Comparison of ENCODE assay signal across 9 cellular contexts in genomic region chr6:43308990-43309477, GRCh38. TPM values are rescaled to one million over a fixed set of nuclear protein-coding genes. Genes with fewer than 3 reads are reported as not detected.
DNase-seq lines count a peak whose midpoint lies in the region; ATAC-seq and TF ChIP-seq lines count a peak whose summit lies in the region.
"Had no signal": no experiment of that assay in that cellular context is flagged by ENCODE, and none has a peak within 500 bp of the region (broad histone marks: within the 10 kb centered on the region; RNA-seq: fewer than 3 reads in every experiment).

No MANE protein-coding gene starts in this region.

- no peak overlapping the region for H3K14ac ChIP-seq in mesenchymal stem cell (ENCODE audit: low read length in 2 of 2)

- no peak overlapping the region for H3K4ac ChIP-seq in mesenchymal stem cell (ENCODE audit: low read depth in 1 of 2, low read length in 2 of 2)

- peaks cover 6% of the 10 kb centered on the region for H3K4me1 Mint-ChIP-seq in activated naive CD4-positive, alpha-beta T cell treated with anti-CD3 and anti-CD28 coated beads for 36 hours (ENCODE audit: low read depth)
- no peaks in the 10 kb centered on the region for H3K4me1 Mint-ChIP-seq in brain
- peaks cover 7% of the 10 kb centered on the region for H3K4me1 Mint-ChIP-seq in type B pancreatic cell (ENCODE audit: unreplicated experiment)

- no peak overlapping the region for H3K18ac ChIP-seq in mesenchymal stem cell (ENCODE audit: low read depth in 1 of 2, low read length in 2 of 2)

- H3K79me1 ChIP-seq in mesenchymal stem cell (replicated peaks; ENCODE audit: low read length, poor library complexity, severe bottlenecking) = no peaks in the 10 kb centered on the region

- H3K27ac Mint-ChIP-seq in activated naive CD4-positive, alpha-beta T cell treated with anti-CD3 and anti-CD28 coated beads for 36 hours = no peak overlapping the region
- peak overlapping the region in 1 of 2 donors; percentile 68 for H3K27ac Mint-ChIP-seq in activated naive CD4-positive, alpha-beta T cell treated with anti-CD3 and anti-CD28 coated beads, Interleukin-2, amount 50 U/mL, for 72 hours
- H3K27ac Mint-ChIP-seq in brain = peak overlapping the region in 3 of 5 experiments; percentile 62 to 72 (median 72)
- no peak overlapping the region for H3K27ac Mint-ChIP-seq in type B pancreatic cell

- WGBS in mesenchymal stem cell = 33% methylated on average over 8 of the region's 9 CpGs

- no peak overlapping the region for H4K91ac ChIP-seq in mesenchymal stem cell (ENCODE audit: low read length)

- H3K9me3 ChIP-seq in mesenchymal stem cell (ENCODE audit: control insufficient read depth, low read length) = no peaks in the 10 kb centered on the region

- no peak overlapping the region for H3K27ac ChIP-seq in mesenchymal stem cell (ENCODE audit: low read length, poor library complexity, severe bottlenecking)

- peak overlapping the region; percentile 82 for H3K4me3 Mint-ChIP-seq in activated naive CD4-positive, alpha-beta T cell treated with anti-CD3 and anti-CD28 coated beads for 36 hours
- H3K4me3 Mint-ChIP-seq in brain (peak overlapping the region; percentile 72 to 86 (median 82)), type B pancreatic cell (peak overlapping the region; percentile 85)

- no peak overlapping the region for H2AK5ac ChIP-seq in mesenchymal stem cell (ENCODE audit: low read length, severe bottlenecking)

- peaks cover 2% of the 10 kb centered on the region for H3K27me3 Mint-ChIP-seq in activated naive CD4-positive, alpha-beta T cell treated with anti-CD3 and anti-CD28 coated beads for 36 hours (ENCODE audit: low read depth)
- H3K27me3 Mint-ChIP-seq in brain (peaks cover 6% of the 10 kb centered on the region), type B pancreatic cell (peaks cover 18% of the 10 kb centered on the region)

- H2BK15ac ChIP-seq in mesenchymal stem cell (ENCODE audit: low read depth, poor library complexity, severe bottlenecking) = no peak overlapping the region

- CTCF ChIA-PET in activated naive CD4-positive, alpha-beta T cell treated with anti-CD3 and anti-CD28 coated beads for 36 hours (lab: Charles Lee) = interaction anchor here (0.7 to 3.2 kb wide), 13 partner anchors 9 to 198 kb away, joined by 3 to 23 read pairs (median 4); partner anchors contain the start of genes DNPH1 and SLC22A7

- H3K9me3 Mint-ChIP-seq in activated naive CD4-positive, alpha-beta T cell treated with anti-CD3 and anti-CD28 coated beads for 36 hours = no peaks in the 10 kb centered on the region
- no peaks in the 10 kb centered on the region for H3K9me3 Mint-ChIP-seq in activated naive CD4-positive, alpha-beta T cell treated with anti-CD3 and anti-CD28 coated beads, Interleukin-2, amount 50 U/mL, for 72 hours
- H3K9me3 Mint-ChIP-seq in brain (no peaks in the 10 kb centered on the region), type B pancreatic cell (no peaks in the 10 kb centered on the region)

- ATAC-seq in activated naive CD4-positive, alpha-beta T cell treated with anti-CD3 and anti-CD28 coated beads, Interleukin-2, amount 50 U/mL, for 72 hours = no peak
- ATAC-seq in HG03108 (IDR thresholded peaks at IDR 0.05; ENCODE audit: unreplicated experiment) = no peak

- no peak overlapping the region for H2BK12ac ChIP-seq in mesenchymal stem cell (ENCODE audit: low read length in 2 of 2)

- H4K8ac ChIP-seq in mesenchymal stem cell (ENCODE audit: low read length) = no peak overlapping the region

- H3K36me3 ChIP-seq in mesenchymal stem cell (ENCODE audit: control insufficient read depth in 1 of 2, insufficient read depth in 2 of 2, low read depth in 1 of 2, low read length in 2 of 2) = no peaks in the 10 kb centered on the region

- no peaks in the 10 kb centered on the region for H3K36me3 Mint-ChIP-seq in activated naive CD4-positive, alpha-beta T cell treated with anti-CD3 and anti-CD28 coated beads for 36 hours (ENCODE audit: low read depth)
- H3K36me3 Mint-ChIP-seq in activated naive CD4-positive, alpha-beta T cell treated with anti-CD3 and anti-CD28 coated beads, Interleukin-2, amount 50 U/mL, for 72 hours = no peaks in the 10 kb centered on the region
- no peaks in the 10 kb centered on the region for H3K36me3 Mint-ChIP-seq in brain
- no peaks in the 10 kb centered on the region for H3K36me3 Mint-ChIP-seq in type B pancreatic cell

- peak overlapping the region; percentile 51 for H3K9ac ChIP-seq in mesenchymal stem cell (ENCODE audit: low read length)

- intact Hi-C loops in activated naive CD4-positive, alpha-beta T cell treated with anti-CD3 and anti-CD28 coated beads for 36 hours (cut with micrococcal nuclease) = loop anchor here (1.0 to 5.0 kb wide), 2 partner anchors 88 to 118 kb away; partner anchors contain the start of gene ABCC10

- TF ChIP-seq CTCF in brain (conservative IDR thresholded peaks at IDR 0.05) (no peak), type B pancreatic cell (conservative IDR thresholded peaks at IDR 0.05) (no peak)

- no peak overlapping the region for H2BK5ac ChIP-seq in mesenchymal stem cell (ENCODE audit: low read depth, low read length, poor library complexity, severe bottlenecking)

- no peak overlapping the region for H2AFZ ChIP-seq in mesenchymal stem cell (ENCODE audit: low read depth, low read length)

- peaks cover 8% of the 10 kb centered on the region for H3K4me1 ChIP-seq in mesenchymal stem cell (ENCODE audit: control insufficient read depth, insufficient read depth, low read depth, low read length)

- no peak overlapping the region for H3K23ac ChIP-seq in mesenchymal stem cell (ENCODE audit: low read length in 2 of 2)

- DNase-seq in activated naive CD4-positive, alpha-beta T cell treated with anti-CD3 and anti-CD28 coated beads for 36 hours = no peak
- no peak for DNase-seq in activated naive CD4-positive, alpha-beta T cell treated with anti-CD3 and anti-CD28 coated beads, Interleukin-2, amount 50 U/mL, for 72 hours (ENCODE audit: low spot score in 2 of 2)
- DNase-seq in mesenchymal stem cell = no peak
- no peak for DNase-seq in type B pancreatic cell (ENCODE audit: extremely low spot score, unreplicated experiment)
- no peak for DNase-seq in NCI-H1694 treated with DMSO at 0.1 percent for 48 hours (lab: John Stamatoyannopoulos, UW)
- no peak for DNase-seq in MV-4-11 (lab: John Stamatoyannopoulos, UW)
- DNase-seq: NCI-H1048 had no signal

- H3K4me2 ChIP-seq in mesenchymal stem cell (ENCODE audit: low read length, poor library complexity, severe bottlenecking) = peak overlapping the region; percentile 62

- no peak overlapping the region for H2BK120ac ChIP-seq in mesenchymal stem cell (ENCODE audit: low read depth, low read length)

- H3K4me3 ChIP-seq in mesenchymal stem cell (ENCODE audit: insufficient read depth in 1 of 2, low read depth in 1 of 2, low read length in 2 of 2) = peak overlapping the region in 1 of 2 experiments; percentile 75

- H3K27me3 ChIP-seq in mesenchymal stem cell (ENCODE audit: control insufficient read depth in 1 of 2, insufficient read depth in 1 of 2, low read length in 2 of 2) = peaks cover 37 to 58% of the 10 kb centered on the region in 2 experiments

RNA-seq across cellular contexts. Expression of gene CRIP3, which starts 0.4 kb away (rescaled TPM):
- 1 to 10 TPM; 2.9 to 3.1 TPM for total RNA-seq in activated naive CD4-positive, alpha-beta T cell treated with anti-CD3 and anti-CD28 coated beads for 36 hours
- total RNA-seq in activated naive CD4-positive, alpha-beta T cell treated with anti-CD3 and anti-CD28 coated beads, Interleukin-2, amount 50 U/mL, for 72 hours = 1 to 10 TPM; 4.2 to 6.4 TPM
- 24.0 TPM for polyA plus RNA-seq in brain (ENCODE audit: insufficient read depth, low read depth, low replicate concordance)
- polyA plus RNA-seq in mesenchymal stem cell (2013, experiment 1 of 2) = not detected
- polyA plus RNA-seq in mesenchymal stem cell (2013, experiment 2 of 2) = not detected
- 1.1 and 2.9 TPM in 2 replicates for total RNA-seq in type B pancreatic cell (ENCODE audit: low replicate concordance)

RNA-seq across cellular contexts. Expression of gene SLC22A7, which starts 11.0 kb away (rescaled TPM):
- total RNA-seq in activated naive CD4-positive, alpha-beta T cell treated with anti-CD3 and anti-CD28 coated beads for 36 hours = not detected
- not detected for total RNA-seq in activated naive CD4-positive, alpha-beta T cell treated with anti-CD3 and anti-CD28 coated beads, Interleukin-2, amount 50 U/mL, for 72 hours
- not detected for polyA plus RNA-seq in brain (ENCODE audit: insufficient read depth, low read depth, low replicate concordance)
- not detected for polyA plus RNA-seq in mesenchymal stem cell (2013, experiment 1 of 2)
- polyA plus RNA-seq in mesenchymal stem cell (2013, experiment 2 of 2) = not detected
- total RNA-seq in type B pancreatic cell (ENCODE audit: low replicate concordance) = 0.12 TPM in 1 of 2 replicates, not detected in the other

Comparison
In these comparisons a context has a peak if more than half of its experiments do, and no peak if none do; other contexts are left out.
1. H3K27ac Mint-ChIP-seq: peak in brain (3 of 5); none in activated naive CD4-positive, alpha-beta T cell treated with anti-CD3 and anti-CD28 coated beads for 36 hours (single experiment) and type B pancreatic cell (single experiment).
2. Peak in every context shown above with its lines, with median percentiles within 50 percentile points of each other: H3K4me3 Mint-ChIP-seq.